In genomic region chr15:41331281-41331680, GRCh38 we compare ENCODE assay signal across 10 cellular contexts. TPM values are rescaled to one million over a fixed set of nuclear protein-coding genes. Genes with fewer than 3 reads are reported as not detected.
DNase-seq lines count a peak whose midpoint lies in the region; ATAC-seq and TF ChIP-seq lines count a peak whose summit lies in the region.
"Had no signal": no experiment of that assay in that cellular context is flagged by ENCODE, and none has a peak within 500 bp of the region (broad histone marks: within the 10 kb centered on the region; RNA-seq: fewer than 3 reads in every experiment).

No MANE protein-coding gene starts in this region.

- H3K79me2 ChIP-seq in GM23338 (replicated peaks; ENCODE audit: insufficient read depth): peaks cover 47% of the 10 kb centered on the region

- H3K4me3 ChIP-seq in GM23338 (peak overlapping the region; percentile 75), kidney epithelial cell (ENCODE audit: low read depth, low read length) (peak overlapping the region; percentile 90)

- DNase-seq in GM23338 (ENCODE audit: low spot score) (no peak), WTC11 (ENCODE audit: low spot score) (no peak), kidney epithelial cell (ENCODE audit: low read depth) (no peak), NCI-H2029 (lab: John Stamatoyannopoulos, UW) (no peak), NCI-H1436 treated with DMSO at 0.1 percent for 48 hours (lab: John Stamatoyannopoulos, UW) (no peak)
- no peak for DNase-seq in stimulated activated CD8-positive, alpha-beta memory T cell treated with anti-CD3 and anti-CD28 coated beads, Interleukin-4, amount 100 ng/mL, for 48 hours
- DNase-seq: activated CD8-positive, alpha-beta memory T cell treated with anti-CD3 and anti-CD28 coated beads for 24 hours had no signal

- H3F3A ChIP-seq in GM23338 (replicated peaks; ENCODE audit: low read depth): no peaks in the 10 kb centered on the region; the same call in 1 of the 2 replicates

- ATAC-seq in GM23338 (peak; percentile 5; the same call in 1 of the 3 replicates), WTC11 (no peak), GM19023 (IDR thresholded peaks at IDR 0.05; ENCODE audit: unreplicated experiment) (no peak)

- H3K4me2 ChIP-seq in GM23338: peak overlapping the region; percentile 85

- H3K27me3 ChIP-seq in GM23338 (ENCODE audit: insufficient read depth) (no peaks in the 10 kb centered on the region), kidney epithelial cell (ENCODE audit: control insufficient read depth, insufficient read depth, low read length) (no peaks in the 10 kb centered on the region)
- H3K27me3 ChIP-seq: foreskin keratinocyte had no signal

- H3K4me3 Mint-ChIP-seq in GM23338 (peak overlapping the region; percentile 98), WTC11 (peak overlapping the region; percentile 99)

- H3K4me1 ChIP-seq in GM23338 (ENCODE audit: insufficient read depth): peaks cover 17% of the 10 kb centered on the region; the same call in 1 of the 2 replicates

- TF ChIP-seq CTCF in 22Rv1 (IDR thresholded peaks at IDR 0.05) (no peak), GM23338 (conservative IDR thresholded peaks at IDR 0.05; ENCODE audit: low read depth in 2 of 2) (no peak), WTC11 (IDR thresholded peaks at IDR 0.05) (no peak), kidney epithelial cell (IDR thresholded peaks at IDR 0.05; ENCODE audit: insufficient read depth, low read length, poor library complexity, severe bottlenecking) (no peak)

- H4K20me1 ChIP-seq in GM23338 (replicated peaks; ENCODE audit: insufficient read depth): peaks cover 2% of the 10 kb centered on the region

- H3K36me3 ChIP-seq in GM23338 (ENCODE audit: insufficient read depth) (peaks cover 10% of the 10 kb centered on the region; the same call in 1 of the 2 replicates), kidney epithelial cell (ENCODE audit: control insufficient read depth, insufficient read depth, low read length) (no peaks in the 10 kb centered on the region)

- H3K4me1 Mint-ChIP-seq in GM23338 (peaks cover 8% of the 10 kb centered on the region; the same call in 2 of the 3 replicates), WTC11 (peaks cover 20% of the 10 kb centered on the region)

- no peak overlapping the region for H2AFZ ChIP-seq in GM23338

- H3K27ac Mint-ChIP-seq in GM23338 (no peak overlapping the region; the same call in 1 of the 2 replicates), WTC11 (peak overlapping the region; percentile 97)

- CTCF ChIA-PET in WTC11 (lab: Charles Lee): interaction anchor here (0.6 to 0.7 kb wide), 3 partner anchors 14 to 427 kb away, joined by 3 to 4 read pairs (median 4); no protein-coding TSS in a partner anchor

- H3K27ac ChIP-seq in 22Rv1: peak overlapping the region; percentile 96
- H3K27ac ChIP-seq in GM23338 (ENCODE audit: low read depth): no peak overlapping the region

- POLR2A ChIA-PET in WTC11 (lab: Charles Lee): no interaction called here

- H3K9me3 Mint-ChIP-seq in GM23338: no peaks in the 10 kb centered on the region; the same call in 2 of the 3 replicates
- H3K9me3 Mint-ChIP-seq in WTC11: no peaks in the 10 kb centered on the region

- no peaks in the 10 kb centered on the region for H3K9me2 ChIP-seq in GM23338 (ENCODE audit: insufficient read depth)

- peaks cover 9% of the 10 kb centered on the region for H3K27me3 Mint-ChIP-seq in GM23338 (ENCODE audit: insufficient read depth, low read depth, poor library complexity)
- H3K27me3 Mint-ChIP-seq in WTC11 (ENCODE audit: low read depth): no peaks in the 10 kb centered on the region

- H3K36me3 Mint-ChIP-seq in GM23338 (ENCODE audit: low read depth) (peaks cover 28% of the 10 kb centered on the region), WTC11 (peaks cover 19% of the 10 kb centered on the region)

TF ChIP-seq in GM23338, 12 proteins besides CTCF, POLR2A, EP300 and RAD21 (continues in another document):
- no peak for TF ChIP-seq NANOG (IDR thresholded peaks at IDR 0.05; ENCODE audit: borderline replicate concordance)

TF ChIP-seq in WTC11, 78 proteins besides CTCF, POLR2A, EP300 and RAD21:
- TF ChIP-seq CREM (CRISPR knock-in tag; IDR thresholded peaks at IDR 0.05): no peak
- no peak for TF ChIP-seq ZNF425 (CRISPR knock-in tag; conservative IDR thresholded peaks at IDR 0.05)
- TF ChIP-seq ZNF396 (CRISPR knock-in tag; IDR thresholded peaks at IDR 0.05; ENCODE audit: borderline replicate concordance): no peak

RNA-seq across cellular contexts. Expression of gene OIP5, which starts 1.1 kb away (rescaled TPM):
- total RNA-seq in GM23338 (2014; rRNA removed; shearing (Covaris generic)): 53.1 and 61.1 TPM in 2 replicates
- polyA plus RNA-seq in GM23338 (2016; fragmentation: Nextera tagmentation; extraction: Ambion mirVana): 60.0 and 71.7 TPM in 2 replicates
- 28.9 to 33.7 TPM (median 30.4 TPM) in 3 replicates for total RNA-seq in WTC11 (2021)
- 2.7 and 4.4 TPM in 2 replicates for total RNA-seq in kidney epithelial cell

RNA-seq across cellular contexts. Expression of gene NUSAP1, which starts 1.4 kb away (rescaled TPM):
- 126 and 150 TPM in 2 replicates for total RNA-seq in GM23338 (2014; rRNA removed; shearing (Covaris generic))
- polyA plus RNA-seq in GM23338 (2016; fragmentation: Nextera tagmentation; extraction: Ambion mirVana): 260 and 272 TPM in 2 replicates
- total RNA-seq in WTC11 (2021) (129 to 138 TPM (median 135 TPM) in 3 replicates), kidney epithelial cell (15.1 and 21.3 TPM in 2 replicates)
